ENCODE assay signal across 8 cellular contexts in genomic region chr2:176931588-176932563, GRCh38.
DNase-seq lines count a peak whose midpoint lies in the region; TF ChIP-seq lines count a peak whose summit lies in the region.

No MANE protein-coding gene starts in this region.

- no peaks in the 10 kb centered on the region for H3K79me2 ChIP-seq in MM.1S (ENCODE audit: low read length)

- DNase-seq in activated naive CD4-positive, alpha-beta T cell treated with anti-CD3 and anti-CD28 coated beads, Interleukin-2, amount 10 ng/mL, durations not matched to agents 7 days and 5 days, result peak; percentile 22
- no peak for DNase-seq in activated naive CD4-positive, alpha-beta T cell treated with anti-CD3 and anti-CD28 coated beads, Interleukin-2, amount 50 U/mL, for 16 hours
- DNase-seq in HCEC 1CT (peak; percentile 36), MM.1S (peak; percentile 95), chondrocyte (ENCODE audit: low spot score) (no peak), NCI-H446 treated with DMSO at 0.1 percent for 48 hours (lab: John Stamatoyannopoulos, UW) (no peak)
- no peak for DNase-seq in effector memory CD4-positive, alpha-beta T cell

- no peak overlapping the region for H3K4me3 Mint-ChIP-seq in activated naive CD4-positive, alpha-beta T cell treated with anti-CD3 and anti-CD28 coated beads, Interleukin-2, amount 10 ng/mL, durations not matched to agents 7 days and 5 days
- H3K4me3 Mint-ChIP-seq in chondrocyte (ENCODE audit: unreplicated experiment), result no peak overlapping the region
- peak overlapping the region; percentile 12 for H3K4me3 Mint-ChIP-seq in stimulated activated naive CD8-positive, alpha-beta T cell treated with anti-CD3 and anti-CD28 coated beads, Interleukin-15, Interleukin-2, amounts not matched to agents 100 ng/mL and 50 ng/mL, for 24 hours

- no peaks in the 10 kb centered on the region for H3K9me3 Mint-ChIP-seq in activated naive CD4-positive, alpha-beta T cell treated with anti-CD3 and anti-CD28 coated beads, Interleukin-2, amount 10 ng/mL, durations not matched to agents 7 days and 5 days
- H3K9me3 Mint-ChIP-seq in chondrocyte (ENCODE audit: low read depth), result peaks cover 7% of the 10 kb centered on the region
- H3K9me3 Mint-ChIP-seq in stimulated activated naive CD8-positive, alpha-beta T cell treated with anti-CD3 and anti-CD28 coated beads, Interleukin-15, Interleukin-2, amounts not matched to agents 100 ng/mL and 50 ng/mL, for 24 hours, result no peaks in the 10 kb centered on the region

- peaks cover 3% of the 10 kb centered on the region for H3K27me3 Mint-ChIP-seq in activated naive CD4-positive, alpha-beta T cell treated with anti-CD3 and anti-CD28 coated beads, Interleukin-2, amount 10 ng/mL, durations not matched to agents 7 days and 5 days
- H3K27me3 Mint-ChIP-seq in chondrocyte (ENCODE audit: low read depth), result peaks cover 5% of the 10 kb centered on the region
- H3K27me3 Mint-ChIP-seq in stimulated activated naive CD8-positive, alpha-beta T cell treated with anti-CD3 and anti-CD28 coated beads, Interleukin-15, Interleukin-2, amounts not matched to agents 100 ng/mL and 50 ng/mL, for 24 hours, result peaks cover 4% of the 10 kb centered on the region

- H3K4me1 Mint-ChIP-seq in activated naive CD4-positive, alpha-beta T cell treated with anti-CD3 and anti-CD28 coated beads, Interleukin-2, amount 10 ng/mL, durations not matched to agents 7 days and 5 days, result peaks cover 14% of the 10 kb centered on the region
- H3K4me1 Mint-ChIP-seq in chondrocyte (ENCODE audit: low read depth), result peaks cover 6% of the 10 kb centered on the region
- peaks cover 33% of the 10 kb centered on the region for H3K4me1 Mint-ChIP-seq in stimulated activated naive CD8-positive, alpha-beta T cell treated with anti-CD3 and anti-CD28 coated beads, Interleukin-15, Interleukin-2, amounts not matched to agents 100 ng/mL and 50 ng/mL, for 24 hours (ENCODE audit: low read depth)

- no peaks in the 10 kb centered on the region; the same call in 1 of the 2 replicates for H3F3A ChIP-seq in MM.1S (ENCODE audit: insufficient read depth, low read length)

- peak overlapping the region; percentile 72 for H3K27ac ChIP-seq in MM.1S (ENCODE audit: low read length)
- no peak overlapping the region for H3K27ac ChIP-seq in effector memory CD4-positive, alpha-beta T cell (ENCODE audit: insufficient read depth, low read length, poor library complexity, severe bottlenecking)

- H3K36me3 ChIP-seq in MM.1S (replicated peaks; ENCODE audit: insufficient read depth, low read length), result no peaks in the 10 kb centered on the region
- no peaks in the 10 kb centered on the region for H3K36me3 ChIP-seq in effector memory CD4-positive, alpha-beta T cell (ENCODE audit: control insufficient read depth, insufficient read depth, low read length)

- no peaks in the 10 kb centered on the region for H3K9me2 ChIP-seq in MM.1S (replicated peaks; ENCODE audit: insufficient read depth, low read length)

- H3K9me3 ChIP-seq in MM.1S (replicated peaks; ENCODE audit: insufficient read depth, low read length), result no peaks in the 10 kb centered on the region
- no peaks in the 10 kb centered on the region for H3K9me3 ChIP-seq in effector memory CD4-positive, alpha-beta T cell (ENCODE audit: control insufficient read depth, low read length)

- H3K9ac ChIP-seq in MM.1S (ENCODE audit: low read length), result peak overlapping the region; percentile 29; the same call in 1 of the 2 replicates

- H3K4me2 ChIP-seq in MM.1S (ENCODE audit: low read depth, low read length), result peak overlapping the region; percentile 53

- CTCF ChIA-PET in activated naive CD4-positive, alpha-beta T cell treated with anti-CD3 and anti-CD28 coated beads, Interleukin-2, amount 10 ng/mL, durations not matched to agents 7 days and 5 days (lab: Charles Lee), result interaction anchor here (1.0 to 1.1 kb wide), 2 partner anchors 80 to 129 kb away, joined by 3 to 5 read pairs; no protein-coding TSS in a partner anchor

- peaks cover 13% of the 10 kb centered on the region for H3K4me1 ChIP-seq in MM.1S (ENCODE audit: low read length)
- no peaks in the 10 kb centered on the region for H3K4me1 ChIP-seq in effector memory CD4-positive, alpha-beta T cell (ENCODE audit: control insufficient read depth, insufficient read depth, low read length, poor library complexity, severe bottlenecking)

- H3K27ac Mint-ChIP-seq in activated naive CD4-positive, alpha-beta T cell treated with anti-CD3 and anti-CD28 coated beads, Interleukin-2, amount 10 ng/mL, durations not matched to agents 7 days and 5 days, result peak overlapping the region; percentile 43
- no peak overlapping the region for H3K27ac Mint-ChIP-seq in chondrocyte (ENCODE audit: unreplicated experiment)
- H3K27ac Mint-ChIP-seq in stimulated activated naive CD8-positive, alpha-beta T cell treated with anti-CD3 and anti-CD28 coated beads, Interleukin-15, Interleukin-2, amounts not matched to agents 100 ng/mL and 50 ng/mL, for 24 hours, result peak overlapping the region; percentile 83

- TF ChIP-seq CTCF in MM.1S (IDR thresholded peaks at IDR 0.05; ENCODE audit: low read length) (peak; percentile 40), chondrocyte (IDR thresholded peaks at IDR 0.05) (peak; percentile 23)

- H3K36me3 Mint-ChIP-seq in activated naive CD4-positive, alpha-beta T cell treated with anti-CD3 and anti-CD28 coated beads, Interleukin-2, amount 10 ng/mL, durations not matched to agents 7 days and 5 days, result no peaks in the 10 kb centered on the region
- no peaks in the 10 kb centered on the region for H3K36me3 Mint-ChIP-seq in chondrocyte (ENCODE audit: low read depth)
- H3K36me3 Mint-ChIP-seq in stimulated activated naive CD8-positive, alpha-beta T cell treated with anti-CD3 and anti-CD28 coated beads, Interleukin-15, Interleukin-2, amounts not matched to agents 100 ng/mL and 50 ng/mL, for 24 hours (ENCODE audit: low read depth), result no peaks in the 10 kb centered on the region

- H3K4me3 ChIP-seq in MM.1S (ENCODE audit: low read length), result peak overlapping the region; percentile 6; the same call in 1 of the 2 replicates
- no peak overlapping the region for H3K4me3 ChIP-seq in effector memory CD4-positive, alpha-beta T cell (ENCODE audit: insufficient read depth, low read depth, low read length, poor library complexity, severe bottlenecking)

- H3K27me3 ChIP-seq in MM.1S (replicated peaks; ENCODE audit: insufficient read depth, low read length), result no peaks in the 10 kb centered on the region
- no peaks in the 10 kb centered on the region for H3K27me3 ChIP-seq in effector memory CD4-positive, alpha-beta T cell (replicated peaks; ENCODE audit: control insufficient read depth, insufficient read depth, low read length, poor library complexity, severe bottlenecking)

- H2AFZ ChIP-seq in MM.1S (ENCODE audit: low read length), result peak overlapping the region; percentile 49; the same call in 1 of the 2 replicates

- H4K20me1 ChIP-seq in MM.1S (ENCODE audit: insufficient read depth, low read length), result no peaks in the 10 kb centered on the region

Comparison
In these comparisons a context has a peak if more than half of its experiments do, and no peak if none do; other contexts are left out.
1. DNase-seq: peak in activated naive CD4-positive, alpha-beta T cell treated with anti-CD3 and anti-CD28 coated beads, Interleukin-2, amount 10 ng/mL, durations not matched to agents 7 days and 5 days (single experiment), HCEC 1CT (single experiment) and MM.1S (single experiment); none in activated naive CD4-positive, alpha-beta T cell treated with anti-CD3 and anti-CD28 coated beads, Interleukin-2, amount 50 U/mL, for 16 hours (single experiment), chondrocyte (single experiment), NCI-H446 treated with DMSO at 0.1 percent for 48 hours (single experiment) and effector memory CD4-positive, alpha-beta T cell (0 of 3).